ENCODE assay signal across 8 cellular contexts in genomic region chr2:136404925-136405324, GRCh38.
"Had no signal": no experiment of that assay in that cellular context is flagged by ENCODE, and none has a peak within 500 bp of the region (broad histone marks: within the 10 kb centered on the region; RNA-seq: fewer than 3 reads in every experiment).

No MANE protein-coding gene starts in this region.

- DNase-seq: GM23248, GOT3, H7, HFFc6, IMR-90 had no signal

- H3K27ac Mint-ChIP-seq: HFFc6 had no signal

- FAIRE-seq: HTR-8/SVneo had no signal

- H3K9me3 ChIP-seq: HAP-1 had no signal

- H3K9me3 Mint-ChIP-seq: HFFc6 had no signal

- ATAC-seq: HCT116 had no signal

- H3K4me3 Mint-ChIP-seq: HFFc6 had no signal
